ENCODE assay signal across 28 cellular contexts in genomic region chr12:87676726-87677125, GRCh38.
DNase-seq lines count a peak whose midpoint lies in the region; ATAC-seq and TF ChIP-seq lines count a peak whose summit lies in the region.
"Had no signal": no experiment of that assay in that cellular context is flagged by ENCODE, and none has a peak within 500 bp of the region (broad histone marks: within the 10 kb centered on the region; RNA-seq: fewer than 3 reads in every experiment).

No MANE protein-coding gene starts in this region.

- H3K4me2 ChIP-seq in PC-3 (ENCODE audit: low read length), result no peak overlapping the region
- H3K4me2 ChIP-seq: GM23338 had no signal

- no TSS peak for BruUV-seq in PC-3 (replicated peaks; lab: Mats Ljungman, UMichigan)

- intact Hi-C loops in PC-3 (cut with micrococcal nuclease), result no loop called here

- TF ChIP-seq CTCF in PC-3 (conservative IDR thresholded peaks at IDR 0.05; ENCODE audit: low read depth, low read length) (no peak), fibroblast of mammary gland (conservative IDR thresholded peaks at IDR 0.05; ENCODE audit: control insufficient read depth, insufficient read depth, low read depth, low read length) (no peak), Peyer's patch (IDR thresholded peaks at IDR 0.05) (no peak)

- H4K20me1 ChIP-seq in PC-3 (ENCODE audit: low read length), result no peaks in the 10 kb centered on the region

- CTCF ChIA-PET in PC-3 (lab: Charles Lee), result no interaction called here

- no peaks in the 10 kb centered on the region for H3K27me3 ChIP-seq in PC-3 (ENCODE audit: low read length)
- H3K27me3 ChIP-seq in Peyer's patch, result no peaks in the 10 kb centered on the region
- no peaks in the 10 kb centered on the region for H3K27me3 ChIP-seq in effector memory CD4-positive, alpha-beta T cell (replicated peaks; ENCODE audit: control insufficient read depth, insufficient read depth, low read length, poor library complexity, severe bottlenecking)
- H3K27me3 ChIP-seq: MG63 had no signal

- no peak for ATAC-seq in PC-3
- ATAC-seq: GM23338, Panc1 had no signal

- H3K9me3 ChIP-seq in PC-3 (ENCODE audit: low read length) (no peaks in the 10 kb centered on the region), Peyer's patch (no peaks in the 10 kb centered on the region)
- H3K9me3 ChIP-seq in effector memory CD4-positive, alpha-beta T cell (ENCODE audit: control insufficient read depth, low read length), result no peaks in the 10 kb centered on the region
- H3K9me3 ChIP-seq: BE2C, HAP-1, MG63 had no signal

- no peaks in the 10 kb centered on the region for H3K4me1 ChIP-seq in PC-3 (ENCODE audit: insufficient read depth, low read length)
- H3K4me1 ChIP-seq in Peyer's patch, result no peaks in the 10 kb centered on the region
- no peaks in the 10 kb centered on the region for H3K4me1 ChIP-seq in effector memory CD4-positive, alpha-beta T cell (ENCODE audit: control insufficient read depth, insufficient read depth, low read length, poor library complexity, severe bottlenecking)
- H3K4me1 ChIP-seq: HAP-1 had no signal

- H3K79me2 ChIP-seq in PC-3 (ENCODE audit: low read length), result no peaks in the 10 kb centered on the region

- H3K9ac ChIP-seq in PC-3 (ENCODE audit: low read length), result no peak overlapping the region

- no peak overlapping the region for H3K27ac ChIP-seq in PC-3 (ENCODE audit: low read length)
- H3K27ac ChIP-seq in Peyer's patch, result no peak overlapping the region
- no peak overlapping the region for H3K27ac ChIP-seq in effector memory CD4-positive, alpha-beta T cell (ENCODE audit: insufficient read depth, low read length, poor library complexity, severe bottlenecking)

- DNase-seq in NCI-H1694 treated with DMSO at 0.1 percent for 48 hours (lab: John Stamatoyannopoulos, UW), result peak; percentile 10
- DNase-seq in NCI-H1694 (lab: John Stamatoyannopoulos, UW), result no peak
- peak; percentile 16 for DNase-seq in PC-3
- DNase-seq in fibroblast of mammary gland (ENCODE audit: low read depth), result peak; percentile 14
- DNase-seq in HT-29 (ENCODE audit: low spot score), result no peak
- no peak for DNase-seq in Peyer's patch
- DNase-seq in effector memory CD4-positive, alpha-beta T cell, result no peak
- DNase-seq: 8988T; ACHN; BE2C; CD8-positive, alpha-beta memory T cell; DMS 273 treated with DMSO at 0.1 percent for 48 hours; DMS79; GF-D8; HFFc6; KBM-7; MG63; NCI-H1417; NCI-H187; NCI-H2081 treated with DMSO at 0.1 percent for 48 hours; NCI-H2171; NCI-H345; NCI-H524 treated with DMSO at 0.1 percent for 48 hours; NCI-H82; SHP77 treated with DMSO at 0.1 percent for 48 hours had no signal

- TF ChIP-seq POLR2A in Peyer's patch (IDR thresholded peaks at IDR 0.05), result no peak

- H3K4me3 ChIP-seq in PC-3 (ENCODE audit: low read length) (no peak overlapping the region), fibroblast of mammary gland (ENCODE audit: control insufficient read depth, low read depth, low read length) (no peak overlapping the region), Peyer's patch (no peak overlapping the region)
- no peak overlapping the region for H3K4me3 ChIP-seq in effector memory CD4-positive, alpha-beta T cell (ENCODE audit: insufficient read depth, low read depth, low read length, poor library complexity, severe bottlenecking)
- H3K4me3 ChIP-seq: GM23338, HAP-1, MG63 had no signal

- POLR2A ChIA-PET in PC-3 (lab: Charles Lee; ENCODE audit: unreplicated experiment), result no interaction called here

- no peaks in the 10 kb centered on the region for H3F3A ChIP-seq in PC-3 (ENCODE audit: low read length, unreplicated experiment)

- H3K36me3 ChIP-seq in PC-3 (ENCODE audit: low read depth, low read length), result no peaks in the 10 kb centered on the region
- H3K36me3 ChIP-seq in Peyer's patch, result no peaks in the 10 kb centered on the region
- no peaks in the 10 kb centered on the region for H3K36me3 ChIP-seq in effector memory CD4-positive, alpha-beta T cell (ENCODE audit: control insufficient read depth, insufficient read depth, low read length)
- H3K36me3 ChIP-seq: BE2C, HAP-1, MG63 had no signal

- H3K9me2 ChIP-seq in PC-3 (replicated peaks; ENCODE audit: low read length), result no peaks in the 10 kb centered on the region

- no peak overlapping the region for H2AFZ ChIP-seq in PC-3 (ENCODE audit: low read length)
- H2AFZ ChIP-seq: GM23338 had no signal

Comparison
In these comparisons a context has a peak if more than half of its experiments do, and no peak if none do; other contexts are left out.
1. DNase-seq: peak in NCI-H1694 treated with DMSO at 0.1 percent for 48 hours (single experiment), PC-3 (single experiment) and fibroblast of mammary gland (single experiment); none in NCI-H1694 (single experiment), HT-29 (single experiment), Peyer's patch (0 of 3) and effector memory CD4-positive, alpha-beta T cell (0 of 3).